Comparison of ENCODE assay signal across 1 cellular context in genomic region chr2:113705982-113706523, GRCh38.
TF ChIP-seq lines count a peak whose summit lies in the region.

No MANE protein-coding gene starts in this region.

TF ChIP-seq in IMR-90, 13 proteins besides CTCF, POLR2A, EP300 and RAD21:
- TF ChIP-seq CEBPB (IDR thresholded peaks at IDR 0.05; ENCODE audit: low read depth, low read length): no peak
- TF ChIP-seq MAFK (IDR thresholded peaks at IDR 0.05; ENCODE audit: low read depth, low read length): no peak
- no peak for TF ChIP-seq CHD1 (IDR thresholded peaks at IDR 0.05; ENCODE audit: low read depth, low read length)
- TF ChIP-seq RFX5 (IDR thresholded peaks at IDR 0.05; ENCODE audit: low read depth, low read length): no peak
- no peak for TF ChIP-seq NFE2L2 (IDR thresholded peaks at IDR 0.05; ENCODE audit: low read depth, low read length)
- no peak for TF ChIP-seq USF2 (IDR thresholded peaks at IDR 0.05; ENCODE audit: low read depth, low read length)
- no peak for TF ChIP-seq MXI1 (IDR thresholded peaks at IDR 0.05; ENCODE audit: borderline replicate concordance, low read depth, low read length)
- no peak for TF ChIP-seq MAZ (IDR thresholded peaks at IDR 0.05; ENCODE audit: borderline replicate concordance, low read depth, low read length)
- no peak for TF ChIP-seq FOS (IDR thresholded peaks at IDR 0.05; ENCODE audit: low read depth, low read length)
